22 cellular contexts compared by ENCODE assay signal in genomic region chr14:20688167-20688839, GRCh38. TPM values are rescaled to one million over a fixed set of nuclear protein-coding genes. Genes with fewer than 3 reads are reported as not detected.
DNase-seq lines count a peak whose midpoint lies in the region; ATAC-seq and TF ChIP-seq lines count a peak whose summit lies in the region.
"Had no signal": no experiment of that assay in that cellular context is flagged by ENCODE, and none has a peak within 500 bp of the region (broad histone marks: within the 10 kb centered on the region; RNA-seq: fewer than 3 reads in every experiment).

Gene ANG, plus strand, starts transcription at chr14:20688764. Its CDS starts 4,801 bp downstream, at chr14:20693565.

- H3K9me3 ChIP-seq in mucosa of stomach (ENCODE audit: control insufficient read depth, low read length) (no peaks in the 10 kb centered on the region), thoracic aorta (no peaks in the 10 kb centered on the region), right atrium auricular region (no peaks in the 10 kb centered on the region)
- H3K9me3 ChIP-seq: SJCRH30 had no signal

- peak within 1 kb of the TSS; percentile 38 for H3K9ac ChIP-seq in mucosa of stomach (ENCODE audit: low read length)

- no peaks in the 10 kb centered on the region for H3K36me3 ChIP-seq in H7 (replicated peaks; ENCODE audit: control insufficient read depth, insufficient read depth, low read length)
- peaks cover 4% of the 10 kb centered on the region for H3K36me3 ChIP-seq in mucosa of stomach (ENCODE audit: control insufficient read depth, insufficient read depth, low read length)
- no peaks in the 10 kb centered on the region for H3K36me3 ChIP-seq in thoracic aorta
- no peaks in the 10 kb centered on the region for H3K36me3 ChIP-seq in right atrium auricular region
- H3K36me3 ChIP-seq: SJCRH30 had no signal

- H3K4me1 ChIP-seq in mucosa of stomach (ENCODE audit: control insufficient read depth, insufficient read depth, low read length) (peaks cover 28% of the 10 kb centered on the region), thoracic aorta (ENCODE audit: control insufficient read depth in 1 of 2, low read depth in 2 of 2) (peaks cover 13 to 29% of the 10 kb centered on the region in 2 donors), right atrium auricular region (peaks cover 0 to 12% of the 10 kb centered on the region in 2 donors)
- H3K4me1 ChIP-seq: SJCRH30 had no signal

- DNase-seq in H7 = no peak
- peak; percentile 13 for DNase-seq in islet precursor cell
- DNase-seq in thoracic aorta (ENCODE audit: low spot score) = no peak
- DNase-seq in DMS114 treated with DMSO at 0.1 percent for 48 hours (lab: John Stamatoyannopoulos, UW; ENCODE audit: unreplicated experiment) = no peak
- no peak for DNase-seq in COLO829 (ENCODE audit: low spot score)
- DNase-seq in right atrium auricular region (ENCODE audit: low spot score) = no peak
- DNase-seq: activated CD4-positive, alpha-beta memory T cell treated with anti-CD3 and anti-CD28 coated beads for 36 hours; activated naive CD8-positive, alpha-beta T cell treated with anti-CD3 and anti-CD28 coated beads for 36 hours; activated T-cell treated with anti-CD3 and anti-CD28 coated beads, Interleukin-2, amount 50 U/mL, for 4 hours; COR-L47; foreskin melanocyte; H9; KG1; naive thymus-derived CD8-positive, alpha-beta T cell; NCI-H2081 treated with DMSO at 0.1 percent for 48 hours; NCI-H69; SJCRH30; stimulated activated naive B cell treated with anti-CD40 and anti-IgM and Interleukin-4, amounts not matched to agents 10 μg/mL and 1 μg/mL and 100 μg/mL, for 72 hours; T-helper 2 cell had no signal

- ATAC-seq in thoracic aorta (ENCODE audit: insufficient number of reproducible peaks, low FRiP score, low read depth) (no peak), GM19035 (IDR thresholded peaks at IDR 0.05; ENCODE audit: unreplicated experiment) (no peak)
- ATAC-seq: activated T-cell treated with anti-CD3 and anti-CD28 coated beads, Interleukin-2, amount 50 U/mL, for 4 hours; naive thymus-derived CD8-positive, alpha-beta T cell; stimulated activated naive B cell treated with anti-CD40 and anti-IgM and Interleukin-4, amounts not matched to agents 10 μg/mL and 1 μg/mL and 100 μg/mL, for 72 hours had no signal

- no peak within 1 kb of the TSS for H3K27ac ChIP-seq in thoracic aorta
- no peak within 1 kb of the TSS for H3K27ac ChIP-seq in right atrium auricular region
- H3K27ac ChIP-seq: epithelial cell of prostate, SJCRH30 had no signal

- TF ChIP-seq CTCF in thoracic aorta (IDR thresholded peaks at IDR 0.05) = no peak
- TF ChIP-seq CTCF in right atrium auricular region (IDR thresholded peaks at IDR 0.05) = no peak

- H3K27me3 ChIP-seq in H7 (ENCODE audit: control insufficient read depth, insufficient read depth, low read length) = no peaks in the 10 kb centered on the region
- H3K27me3 ChIP-seq in mucosa of stomach (ENCODE audit: control insufficient read depth, insufficient read depth, low read length) = no peaks in the 10 kb centered on the region
- H3K27me3 ChIP-seq in thoracic aorta (replicated peaks; ENCODE audit: insufficient read depth) = no peaks in the 10 kb centered on the region
- no peaks in the 10 kb centered on the region for H3K27me3 ChIP-seq in right atrium auricular region
- H3K27me3 ChIP-seq: SJCRH30 had no signal

- H3K4me3 ChIP-seq in H7 (ENCODE audit: insufficient read depth, low read depth, low read length) (no peak within 1 kb of the TSS), mucosa of stomach (ENCODE audit: low read length) (no peak within 1 kb of the TSS), thoracic aorta (no peak within 1 kb of the TSS), right atrium auricular region (no peak within 1 kb of the TSS)
- H3K4me3 ChIP-seq: SJCRH30 had no signal

RNA-seq across cellular contexts. Expression of gene ANG, which starts in this region (rescaled TPM):
- 19.4 and 23.5 TPM in 2 replicates for total RNA-seq in H7 (2014; rRNA removed; shearing (Covaris generic))
- 10 to 100 TPM; 13.5 to 15.7 TPM for total RNA-seq in thoracic aorta
- 10 to 100 TPM in 1 of 2 donors, 1 to 10 TPM in 1; 4.4 to 14.5 TPM for total RNA-seq in right atrium auricular region
